In genomic region chrX:40146471-40147398, GRCh38 we compare ENCODE assay signal across 8 cellular contexts. TPM values are rescaled to one million over a fixed set of nuclear protein-coding genes. Genes with fewer than 3 reads are reported as not detected.
DNase-seq lines count a peak whose midpoint lies in the region; ATAC-seq and TF ChIP-seq lines count a peak whose summit lies in the region.

No MANE protein-coding gene starts in this region.

- no peak overlapping the region for H3K27ac ChIP-seq in lower lobe of right lung
- H3K27ac ChIP-seq in thoracic aorta: no peak overlapping the region

- DNase-seq in DMS53 (lab: John Stamatoyannopoulos, UW) (peak; percentile 71), DMS53 treated with DMSO at 0.1 percent for 48 hours (lab: John Stamatoyannopoulos, UW; ENCODE audit: unreplicated experiment) (no peak), NCI-H69 (lab: John Stamatoyannopoulos, UW) (peak; percentile 75), choroid plexus epithelial cell (ENCODE audit: low read depth) (peak; percentile 49), lower lobe of right lung (peak; percentile 65), thoracic aorta (ENCODE audit: low spot score) (no peak), RPMI8226 (no peak)

- H3K36me3 ChIP-seq in lower lobe of right lung (no peaks in the 10 kb centered on the region), thoracic aorta (no peaks in the 10 kb centered on the region)

- H3K4me1 ChIP-seq in lower lobe of right lung (peaks cover 26% of the 10 kb centered on the region), thoracic aorta (ENCODE audit: control insufficient read depth in 1 of 2, low read depth in 2 of 2) (peaks cover 0 to 17% of the 10 kb centered on the region in 2 donors)

- no peaks in the 10 kb centered on the region for H3K9me3 ChIP-seq in lower lobe of right lung
- H3K9me3 ChIP-seq in thoracic aorta: no peaks in the 10 kb centered on the region

- peak; percentile 65 to 73 for ATAC-seq in lower lobe of right lung
- no peak for ATAC-seq in thoracic aorta (ENCODE audit: insufficient number of reproducible peaks, low FRiP score, low read depth)
- ATAC-seq in HG03175 (IDR thresholded peaks at IDR 0.05; ENCODE audit: unreplicated experiment): no peak

- intact Hi-C loops in lower lobe of right lung (cut with DNase I): no loop called here

- no peaks in the 10 kb centered on the region for H3K27me3 ChIP-seq in lower lobe of right lung (ENCODE audit: low read depth)
- no peaks in the 10 kb centered on the region for H3K27me3 ChIP-seq in thoracic aorta (replicated peaks; ENCODE audit: insufficient read depth)

- TF ChIP-seq CTCF in choroid plexus epithelial cell (conservative IDR thresholded peaks at IDR 0.05; ENCODE audit: low read depth, low read length): no peak
- TF ChIP-seq CTCF in lower lobe of right lung (IDR thresholded peaks at IDR 0.05): no peak
- TF ChIP-seq CTCF in thoracic aorta (IDR thresholded peaks at IDR 0.05): no peak

- peak overlapping the region; percentile 54 for H3K4me3 ChIP-seq in choroid plexus epithelial cell (ENCODE audit: low read depth, low read length)
- H3K4me3 ChIP-seq in lower lobe of right lung: peak overlapping the region; percentile 56
- peak overlapping the region; percentile 78 for H3K4me3 ChIP-seq in thoracic aorta

RNA-seq across cellular contexts. Expression of gene BCOR, which starts 49.0 kb away (rescaled TPM):
- total RNA-seq in lower lobe of right lung (25.7 TPM), thoracic aorta (10 to 100 TPM; 28.6 to 30.7 TPM)

Comparison
In these comparisons a context has a peak if more than half of its experiments do, and no peak if none do; other contexts are left out.
1. DNase-seq: peak in DMS53 (single experiment), NCI-H69 (single experiment), choroid plexus epithelial cell (single experiment) and lower lobe of right lung (single experiment); none in DMS53 treated with DMSO at 0.1 percent for 48 hours (single experiment), thoracic aorta (single experiment) and RPMI8226 (single experiment).
2. ATAC-seq: peak in lower lobe of right lung (2 of 2); none in thoracic aorta (single experiment) and HG03175 (single experiment).
3. Peak in every context shown above with its lines, with median percentiles within 50 percentile points of each other: H3K4me3 ChIP-seq.